16 cellular contexts compared by ENCODE assay signal in genomic region chr15:70851889-70852288, GRCh38. TPM values are rescaled to one million over a fixed set of nuclear protein-coding genes. Genes with fewer than 3 reads are reported as not detected.
DNase-seq lines count a peak whose midpoint lies in the region; ATAC-seq and TF ChIP-seq lines count a peak whose summit lies in the region.
"Had no signal": no experiment of that assay in that cellular context is flagged by ENCODE, and none has a peak within 500 bp of the region (broad histone marks: within the 10 kb centered on the region; RNA-seq: fewer than 3 reads in every experiment).

No MANE protein-coding gene starts in this region.

- H2BK15ac ChIP-seq in IMR-90 (ENCODE audit: low read depth, low read length), result no peak overlapping the region

- peaks cover 41% of the 10 kb centered on the region for H3K79me2 ChIP-seq in hepatocyte

- 100% methylated on average over 2 of the region's 6 CpGs; no CpG with 5 or more reads in 1 of the 2 experiments for WGBS in IMR-90 (ENCODE audit: extremely low coverage in 2 of 2, insufficient read length in 1 of 2), 2 experiments
- WGBS in hepatocyte (ENCODE audit: low lambda C conversion rate, missing lambda C conversion rate), result 98% methylated on average over 6 of the region's 6 CpGs
- 92% methylated on average over 5 of the region's 6 CpGs for WGBS in suprapubic skin

- peaks cover 8% of the 10 kb centered on the region for H3K36me3 ChIP-seq in IMR-90 (ENCODE audit: control insufficient read depth, insufficient read depth, low read length)
- no peaks in the 10 kb centered on the region for H3K36me3 ChIP-seq in hepatocyte (replicated peaks; ENCODE audit: insufficient read depth, low read depth)
- H3K36me3 ChIP-seq in suprapubic skin, result no peaks in the 10 kb centered on the region
- H3K36me3 ChIP-seq: upper lobe of left lung had no signal

- H3K9me3 ChIP-seq in IMR-90 (ENCODE audit: control insufficient read depth, insufficient read depth, low read length) (no peaks in the 10 kb centered on the region), hepatocyte (ENCODE audit: low read depth) (no peaks in the 10 kb centered on the region), suprapubic skin (no peaks in the 10 kb centered on the region)
- H3K9me3 ChIP-seq: upper lobe of left lung had no signal

- H3K4me1 ChIP-seq in IMR-90 (ENCODE audit: control insufficient read depth, insufficient read depth, low read length) (peaks cover 16% of the 10 kb centered on the region), hepatocyte (ENCODE audit: insufficient read depth) (peaks cover 15% of the 10 kb centered on the region), suprapubic skin (peaks cover 36% of the 10 kb centered on the region)

- H3K4ac ChIP-seq in IMR-90 (ENCODE audit: low read depth, low read length), result peak overlapping the region; percentile 26; the same call in 1 of the 2 replicates

- BruUV-seq in IMR-90 (replicated peaks; lab: Mats Ljungman, UMichigan), result no TSS peak

- peak overlapping the region; percentile 78 for H3K23ac ChIP-seq in IMR-90 (ENCODE audit: low read depth, low read length)

- DNase-seq in IMR-90, result no peak
- no peak for DNase-seq in hepatocyte (ENCODE audit: low spot score)
- DNase-seq in suprapubic skin (ENCODE audit: low spot score in 2 of 2), result no peak
- no peak for DNase-seq in HUDEP-2 (lab: John Stamatoyannopoulos, UW; ENCODE audit: unreplicated experiment in 76 of 76)
- no peak for DNase-seq in NCI-H2227 treated with DMSO at 0.1 percent for 48 hours (lab: John Stamatoyannopoulos, UW)
- DNase-seq: activated CD4-positive, alpha-beta T cell treated with anti-CD3 and anti-CD28 coated beads for 1 hour; activated CD8-positive, alpha-beta memory T cell treated with anti-CD3 and anti-CD28 coated beads, Interleukin-2, amount 50 U/mL, for 48 hours; CD4-positive, alpha-beta memory T cell; NCI-H2029 treated with DMSO at 0.1 percent for 48 hours; NCI-H69; upper lobe of left lung had no signal

- peak overlapping the region; percentile 95 for H3K4me2 ChIP-seq in IMR-90 (ENCODE audit: low read depth, low read length)
- peak overlapping the region; percentile 93 for H3K4me2 ChIP-seq in hepatocyte

- H3K27ac Mint-ChIP-seq in brain, result peak overlapping the region in 2 of 5 experiments; percentile 52 to 96

- no peak for TF ChIP-seq RAD21 in IMR-90 (IDR thresholded peaks at IDR 0.05; ENCODE audit: low read length)

- TF ChIP-seq POLR2A in IMR-90 (IDR thresholded peaks at IDR 0.05; ENCODE audit: low read depth, low read length) (no peak), suprapubic skin (IDR thresholded peaks at IDR 0.05) (no peak)

- peak overlapping the region; percentile 31 for H2AK9ac ChIP-seq in IMR-90 (replicated peaks; ENCODE audit: low read depth, low read length, poor library complexity)

- no peaks in the 10 kb centered on the region for H3K9me2 ChIP-seq in hepatocyte (replicated peaks; ENCODE audit: insufficient read depth)

- H3K9me3 Mint-ChIP-seq in brain, result no peaks in the 10 kb centered on the region
- H3K9me3 Mint-ChIP-seq: CD4-positive, alpha-beta memory T cell had no signal

- H3K79me1 ChIP-seq in IMR-90 (ENCODE audit: low read depth in 1 of 2, low read length in 2 of 2), result peaks cover 15 to 51% of the 10 kb centered on the region in 2 experiments

- H2BK5ac ChIP-seq in IMR-90 (ENCODE audit: low read depth, low read length, poor library complexity, severe bottlenecking), result peak overlapping the region; percentile 95

- POLR2A ChIA-PET in IMR-90 (lab: Charles Lee; ENCODE audit: unreplicated experiment), result interaction anchor here (0.6 kb wide), 1 partner anchor 137 kb away, joined by 4 read pairs; no protein-coding TSS in a partner anchor

- H3K27me3 Mint-ChIP-seq in brain, result peaks cover 19% of the 10 kb centered on the region

- H4K20me1 ChIP-seq in IMR-90 (ENCODE audit: insufficient read depth, low read length) (peaks cover 25% of the 10 kb centered on the region), hepatocyte (ENCODE audit: insufficient read depth, poor library complexity, severe bottlenecking) (no peaks in the 10 kb centered on the region)

- peaks cover 39% of the 10 kb centered on the region for H3K36me3 Mint-ChIP-seq in brain
- H3K36me3 Mint-ChIP-seq: CD4-positive, alpha-beta memory T cell had no signal

- peaks cover 54% of the 10 kb centered on the region for H3K4me1 Mint-ChIP-seq in brain

- 0 out of 2 replicates have a peak overlapping the region, but pooled peaks have one; percentile 14 for H4K91ac ChIP-seq in IMR-90 (ENCODE audit: insufficient read depth, low read depth, low read length)

- peak overlapping the region; percentile 4; the same call in 1 of the 2 replicates for H2BK120ac ChIP-seq in IMR-90 (ENCODE audit: low read depth, low read length)

- H3K56ac ChIP-seq in IMR-90 (ENCODE audit: extremely low read depth, insufficient read depth, low read length), result no peak overlapping the region

- intact Hi-C loops in IMR-90 (cut with micrococcal nuclease), result no loop called here

- dilution Hi-C loops in IMR-90 (cut with HindIII; ENCODE audit: low sequenced_read_pairs, unreplicated experiment), result no loop called here

- H3K4me3 Mint-ChIP-seq in brain, result peak overlapping the region; percentile 42 to 95 (median 91)

- peak overlapping the region; percentile 72 for H3K14ac ChIP-seq in IMR-90 (replicated peaks; ENCODE audit: low read depth, low read length)

- H4K5ac ChIP-seq in IMR-90 (ENCODE audit: low read depth, low read length), result no peak overlapping the region

- in situ Hi-C loops in IMR-90 (cut with MboI; ENCODE audit: low sequenced_read_pairs), result no loop called here

- ATAC-seq in IMR-90 (ENCODE audit: low read depth), result no peak
- no peak for ATAC-seq in HG03469 (IDR thresholded peaks at IDR 0.05; ENCODE audit: unreplicated experiment)
- no peak for ATAC-seq in GM21825 (IDR thresholded peaks at IDR 0.05; ENCODE audit: unreplicated experiment)

- 0 out of 2 replicates have a peak overlapping the region, but pooled peaks have one; percentile 95 for H3K4me3 ChIP-seq in IMR-90 (ENCODE audit: insufficient read depth, low read depth, low read length)
- no peak overlapping the region for H3K4me3 ChIP-seq in hepatocyte
- peak overlapping the region; percentile 85 for H3K4me3 ChIP-seq in suprapubic skin

- H3K9me1 ChIP-seq in IMR-90 (ENCODE audit: insufficient read depth, low read length), result peaks cover 9% of the 10 kb centered on the region

- TF ChIP-seq EP300 in suprapubic skin (IDR thresholded peaks at IDR 0.05), result no peak

- peak overlapping the region in 1 of 2 experiments; percentile 36; a peak in 1 of 4 replicates for H4K8ac ChIP-seq in IMR-90 (ENCODE audit: low read depth in 2 of 2, low read length in 2 of 2)

- CTCF ChIA-PET in IMR-90 (lab: Yijun Ruan, JAX), result interaction anchor here (0.5 to 1.1 kb wide), 3 partner anchors 13 to 127 kb away, joined by 3 to 5 read pairs (median 4); no protein-coding TSS in a partner anchor

- H3K27me3 ChIP-seq in IMR-90 (ENCODE audit: control insufficient read depth, insufficient read depth, low read length), result no peaks in the 10 kb centered on the region
- no peaks in the 10 kb centered on the region for H3K27me3 ChIP-seq in hepatocyte
- peaks cover 3% of the 10 kb centered on the region for H3K27me3 ChIP-seq in suprapubic skin

- peak overlapping the region; percentile 73 for H2AK5ac ChIP-seq in IMR-90 (ENCODE audit: low read depth, low read length)

- H2AFZ ChIP-seq in IMR-90 (replicated peaks; ENCODE audit: low read length, poor library complexity), result no peak overlapping the region
- no peak overlapping the region for H2AFZ ChIP-seq in hepatocyte

- no peak for TF ChIP-seq CTCF in IMR-90 (conservative IDR thresholded peaks at IDR 0.05; ENCODE audit: low read depth, low read length)
- TF ChIP-seq CTCF in brain (conservative IDR thresholded peaks at IDR 0.05), result no peak
- TF ChIP-seq CTCF in hepatocyte (IDR thresholded peaks at IDR 0.05; ENCODE audit: poor library complexity), result no peak
- TF ChIP-seq CTCF in suprapubic skin (IDR thresholded peaks at IDR 0.05), result no peak

- 0 out of 2 replicates have a peak overlapping the region, but pooled peaks have one; percentile 30 for H3K18ac ChIP-seq in IMR-90 (ENCODE audit: low read depth, low read length)

- H3K27ac ChIP-seq in IMR-90 (ENCODE audit: insufficient read depth, low read length) (peak overlapping the region; percentile 44), hepatocyte (no peak overlapping the region), suprapubic skin (no peak overlapping the region)

- H3K9ac ChIP-seq in IMR-90 (ENCODE audit: low read depth, low read length), result peak overlapping the region; percentile 97; the same call in 1 of the 2 replicates

- H2BK20ac ChIP-seq in IMR-90 (ENCODE audit: low read depth, low read length), result no peak overlapping the region

TF ChIP-seq in IMR-90, 13 proteins besides CTCF, POLR2A, EP300 and RAD21:
- TF ChIP-seq MXI1 (IDR thresholded peaks at IDR 0.05; ENCODE audit: borderline replicate concordance, low read depth, low read length) (no peak), BHLHE40 (IDR thresholded peaks at IDR 0.05; ENCODE audit: low read depth, low read length) (no peak), SMC3 (IDR thresholded peaks at IDR 0.05; ENCODE audit: low read depth, low read length) (no peak)

RNA-seq across cellular contexts. Expression of gene LARP6, which starts 2.1 kb away (rescaled TPM):
- total RNA-seq in IMR-90 (2012; rRNA removed) (36.4 and 78.3 TPM in 2 replicates), hepatocyte (31.9 and 45.9 TPM in 2 replicates), suprapubic skin (10 to 100 TPM in 2 of 4 donors, 1 to 10 TPM in 2; 2.4 to 15.0 (median 9.8) TPM)
- polyA plus RNA-seq in IMR-90 (2012; rRNA removed) (135 and 146 TPM in 2 replicates), brain (ENCODE audit: insufficient read depth, low read depth, low replicate concordance) (52.1 TPM), hepatocyte (50.0 and 55.9 TPM in 2 replicates)
- 160 and 262 TPM in 2 replicates for polyA plus RNA-seq in IMR-90 (2012; cell fraction: cytosol; rRNA removed)
- polyA plus RNA-seq in IMR-90 (2012; cell fraction: nucleus; rRNA removed; ENCODE audit: low replicate concordance), result 56.0 and 108 TPM in 2 replicates
- total RNA-seq: CD4-positive, alpha-beta memory T cell; mononuclear cell; T-helper 2 cell treated with Interferon-gamma antibody and Interleukin-4, amounts not matched to agents 100 ng/mL and 5 ng/mL, for 36 hours had no signal
- polyA plus RNA-seq: CD4-positive, alpha-beta memory T cell had no signal

RNA-seq across cellular contexts. Expression of gene THAP10, which starts 40.3 kb away (rescaled TPM):
- 2.3 and 3.6 TPM in 2 replicates for total RNA-seq in IMR-90 (2012; rRNA removed)
- 2.8 and 3.0 TPM in 2 replicates for polyA plus RNA-seq in IMR-90 (2012; rRNA removed)
- 1.6 and 1.8 TPM in 2 replicates for polyA plus RNA-seq in IMR-90 (2012; cell fraction: cytosol; rRNA removed)
- polyA plus RNA-seq in IMR-90 (2012; cell fraction: nucleus; rRNA removed; ENCODE audit: low replicate concordance), result 0.86 and 1.4 TPM in 2 replicates
- 5.5 TPM for polyA plus RNA-seq in brain (ENCODE audit: insufficient read depth, low read depth, low replicate concordance)
- total RNA-seq in hepatocyte, result 3.0 TPM in 2 replicates
- polyA plus RNA-seq in hepatocyte, result 2.1 and 3.8 TPM in 2 replicates
- total RNA-seq in suprapubic skin, result 1 to 10 TPM in 3 of 4 donors, under 1 TPM in 1; 0.87 to 2.7 (median 1.2) TPM

RNA-seq across cellular contexts. Expression of gene LRRC49, which starts 40.7 kb away (rescaled TPM):
- total RNA-seq in IMR-90 (2012; rRNA removed), result 16.8 and 19.2 TPM in 2 replicates
- 7.2 and 8.6 TPM in 2 replicates for polyA plus RNA-seq in IMR-90 (2012; rRNA removed)
- polyA plus RNA-seq in IMR-90 (2012; cell fraction: cytosol; rRNA removed), result 3.8 TPM in 2 replicates
- polyA plus RNA-seq in IMR-90 (2012; cell fraction: nucleus; rRNA removed; ENCODE audit: low replicate concordance), result 5.3 and 21.3 TPM in 2 replicates
- 13.8 TPM for polyA plus RNA-seq in brain (ENCODE audit: insufficient read depth, low read depth, low replicate concordance)
- 7.8 and 11.6 TPM in 2 replicates for total RNA-seq in hepatocyte
- 1.4 and 1.9 TPM in 2 replicates for polyA plus RNA-seq in hepatocyte
- 10 to 100 TPM in 1 of 4 donors, 1 to 10 TPM in 3; 3.3 to 12.6 (median 3.6) TPM for total RNA-seq in suprapubic skin
- total RNA-seq: T-helper 2 cell treated with Interferon-gamma antibody and Interleukin-4, amounts not matched to agents 100 ng/mL and 5 ng/mL, for 36 hours had no signal
